Comparison of ENCODE assay signal across 11 cellular contexts in genomic region chr2:197873293-197873701, GRCh38.
DNase-seq lines count a peak whose midpoint lies in the region; ATAC-seq and TF ChIP-seq lines count a peak whose summit lies in the region.
"Had no signal": no experiment of that assay in that cellular context is flagged by ENCODE, and none has a peak within 500 bp of the region (broad histone marks: within the 10 kb centered on the region; RNA-seq: fewer than 3 reads in every experiment).

No MANE protein-coding gene starts in this region.

- no peaks in the 10 kb centered on the region for H3K27me3 Mint-ChIP-seq in GM23338 (ENCODE audit: insufficient read depth, low read depth, poor library complexity)
- no peaks in the 10 kb centered on the region for H3K27me3 Mint-ChIP-seq in activated T-cell treated with anti-CD3 and anti-CD28 coated beads, Interleukin-2, amount 50 U/mL, for 4 hours (ENCODE audit: low read depth)

- no peak overlapping the region for H3K4me3 ChIP-seq in GM23338
- H3K4me3 ChIP-seq in PC-3 (ENCODE audit: low read length): no peak overlapping the region
- H3K4me3 ChIP-seq in fibroblast of pulmonary artery (replicated peaks; ENCODE audit: low read depth, low read length): no peak overlapping the region
- no peak overlapping the region for H3K4me3 ChIP-seq in trophoblast cell (ENCODE audit: low read depth, low read length)
- H3K4me3 ChIP-seq in ascending aorta: no peak overlapping the region

- H3K9me3 Mint-ChIP-seq in GM23338: no peaks in the 10 kb centered on the region
- no peaks in the 10 kb centered on the region for H3K9me3 Mint-ChIP-seq in activated T-cell treated with anti-CD3 and anti-CD28 coated beads, Interleukin-2, amount 50 U/mL, for 4 hours

- H3K9me2 ChIP-seq in GM23338 (ENCODE audit: insufficient read depth): no peaks in the 10 kb centered on the region
- no peaks in the 10 kb centered on the region for H3K9me2 ChIP-seq in PC-3 (replicated peaks; ENCODE audit: low read length)

- H3K23ac ChIP-seq in trophoblast cell (ENCODE audit: low read length): no peak overlapping the region

- H3K18ac ChIP-seq in trophoblast cell (ENCODE audit: low read length): no peak overlapping the region

- H3K36me3 ChIP-seq in GM23338 (ENCODE audit: insufficient read depth) (no peaks in the 10 kb centered on the region), PC-3 (ENCODE audit: low read depth, low read length) (no peaks in the 10 kb centered on the region), trophoblast cell (ENCODE audit: control insufficient read depth in 1 of 2, insufficient read depth in 2 of 2, low read length in 2 of 2) (no peaks in the 10 kb centered on the region), ascending aorta (no peaks in the 10 kb centered on the region)
- H3K36me3 ChIP-seq: neutrophil had no signal

- H3K9me3 ChIP-seq in PC-3 (ENCODE audit: low read length) (no peaks in the 10 kb centered on the region), trophoblast cell (ENCODE audit: insufficient read depth, low read depth, low read length) (no peaks in the 10 kb centered on the region), ascending aorta (no peaks in the 10 kb centered on the region)
- H3K9me3 ChIP-seq: neutrophil had no signal

- no peak overlapping the region for H3K27ac Mint-ChIP-seq in GM23338

- H3K4me1 ChIP-seq in GM23338 (ENCODE audit: insufficient read depth): peaks cover 18% of the 10 kb centered on the region; the same call in 1 of the 2 replicates
- no peaks in the 10 kb centered on the region for H3K4me1 ChIP-seq in PC-3 (ENCODE audit: insufficient read depth, low read length)
- H3K4me1 ChIP-seq in trophoblast cell (ENCODE audit: control insufficient read depth in 1 of 2, insufficient read depth in 2 of 2, low read length in 2 of 2): peaks cover 4 to 6% of the 10 kb centered on the region in 2 experiments
- peaks cover 0 to 22% of the 10 kb centered on the region in 2 donors for H3K4me1 ChIP-seq in ascending aorta

- H3K14ac ChIP-seq in trophoblast cell (ENCODE audit: low read length): no peak overlapping the region

- H4K20me1 ChIP-seq in GM23338 (replicated peaks; ENCODE audit: insufficient read depth) (no peaks in the 10 kb centered on the region), PC-3 (ENCODE audit: low read length) (no peaks in the 10 kb centered on the region)

- H3K79me2 ChIP-seq in GM23338 (replicated peaks; ENCODE audit: insufficient read depth) (no peaks in the 10 kb centered on the region), PC-3 (ENCODE audit: low read length) (no peaks in the 10 kb centered on the region), trophoblast cell (ENCODE audit: control insufficient read depth, insufficient read depth, low read length, poor library complexity) (no peaks in the 10 kb centered on the region)

- H2AK5ac ChIP-seq in trophoblast cell (ENCODE audit: low read length): no peak overlapping the region

- H2AFZ ChIP-seq in GM23338 (peak overlapping the region; percentile 11; the same call in 1 of the 2 replicates), PC-3 (ENCODE audit: low read length) (no peak overlapping the region), trophoblast cell (ENCODE audit: insufficient read depth, low read length, poor library complexity) (no peak overlapping the region)

- H3K4me1 Mint-ChIP-seq in GM23338: peaks cover 21% of the 10 kb centered on the region
- H3K4me1 Mint-ChIP-seq in activated T-cell treated with anti-CD3 and anti-CD28 coated beads, Interleukin-2, amount 50 U/mL, for 4 hours (ENCODE audit: low read depth): peaks cover 56% of the 10 kb centered on the region

- H3K27me3 ChIP-seq in GM23338 (ENCODE audit: insufficient read depth): no peaks in the 10 kb centered on the region
- peaks cover 12% of the 10 kb centered on the region for H3K27me3 ChIP-seq in PC-3 (ENCODE audit: low read length)
- no peaks in the 10 kb centered on the region for H3K27me3 ChIP-seq in trophoblast cell (ENCODE audit: insufficient read depth, low read length)
- H3K27me3 ChIP-seq in ascending aorta: no peaks in the 10 kb centered on the region
- H3K27me3 ChIP-seq: neutrophil had no signal

- H4K8ac ChIP-seq in trophoblast cell (ENCODE audit: low read depth, low read length): no peak overlapping the region

- ATAC-seq in GM23338 (peak; percentile 95), PC-3 (peak; percentile 18; the same call in 1 of the 2 replicates), GM19035 (IDR thresholded peaks at IDR 0.05; ENCODE audit: unreplicated experiment) (no peak), GM19324 (IDR thresholded peaks at IDR 0.05; ENCODE audit: low FRiP score, unreplicated experiment) (no peak)
- ATAC-seq in activated T-cell treated with anti-CD3 and anti-CD28 coated beads, Interleukin-2, amount 50 U/mL, for 4 hours: no peak

- TF ChIP-seq CTCF in GM23338 (conservative IDR thresholded peaks at IDR 0.05; ENCODE audit: low read depth in 2 of 2) (0 out of 4 replicates have a peak, but pooled peaks of 1 of the 2 experiments have one; percentile 8), PC-3 (conservative IDR thresholded peaks at IDR 0.05; ENCODE audit: low read depth, low read length) (no peak), fibroblast of pulmonary artery (IDR thresholded peaks at IDR 0.05; ENCODE audit: low read length, missing control alignments) (peak; percentile 12), ascending aorta (IDR thresholded peaks at IDR 0.05) (no peak)

- H3K27ac ChIP-seq in GM23338 (ENCODE audit: low read depth) (no peak overlapping the region), PC-3 (ENCODE audit: low read length) (no peak overlapping the region), trophoblast cell (ENCODE audit: low read depth, low read length) (no peak overlapping the region), ascending aorta (no peak overlapping the region)
- H3K27ac ChIP-seq: neutrophil had no signal

- no peak overlapping the region for H2BK120ac ChIP-seq in trophoblast cell (ENCODE audit: insufficient read depth, low read length, poor library complexity)

- no TSS peak for BruUV-seq in PC-3 (replicated peaks; lab: Mats Ljungman, UMichigan)

- POLR2A ChIA-PET in PC-3 (lab: Charles Lee; ENCODE audit: unreplicated experiment): no interaction called here

- DNase-seq in GM23338 (ENCODE audit: low spot score): peak; percentile 59
- peak; percentile 26 for DNase-seq in PC-3
- peak; percentile 35 for DNase-seq in fibroblast of pulmonary artery (ENCODE audit: low read depth)
- peak; percentile 45 to 49 for DNase-seq in trophoblast cell
- DNase-seq in activated T-cell treated with anti-CD3 and anti-CD28 coated beads, Interleukin-2, amount 50 U/mL, for 4 hours: no peak
- DNase-seq in ascending aorta (ENCODE audit: low spot score in 2 of 2): no peak
- DNase-seq: activated naive CD4-positive, alpha-beta T cell; NCI-H226 had no signal

- no peak overlapping the region for H3K4me3 Mint-ChIP-seq in GM23338
- H3K4me3 Mint-ChIP-seq in activated T-cell treated with anti-CD3 and anti-CD28 coated beads, Interleukin-2, amount 50 U/mL, for 4 hours: no peak overlapping the region

- H2BK5ac ChIP-seq in trophoblast cell (ENCODE audit: low read depth, low read length, poor library complexity): no peak overlapping the region

- H3F3A ChIP-seq in GM23338 (replicated peaks; ENCODE audit: low read depth): no peaks in the 10 kb centered on the region
- no peaks in the 10 kb centered on the region for H3F3A ChIP-seq in PC-3 (ENCODE audit: low read length, unreplicated experiment)

- intact Hi-C loops in PC-3 (cut with micrococcal nuclease) (no loop called here), ascending aorta (cut with DNase I) (no loop called here)

- no peak overlapping the region for H2BK12ac ChIP-seq in trophoblast cell (ENCODE audit: low read length)

- no peaks in the 10 kb centered on the region for H3K79me1 ChIP-seq in trophoblast cell (ENCODE audit: low read length)

- no peaks in the 10 kb centered on the region for H3K36me3 Mint-ChIP-seq in GM23338 (ENCODE audit: low read depth)
- H3K36me3 Mint-ChIP-seq in activated T-cell treated with anti-CD3 and anti-CD28 coated beads, Interleukin-2, amount 50 U/mL, for 4 hours (ENCODE audit: insufficient read depth): no peaks in the 10 kb centered on the region

- H4K91ac ChIP-seq in trophoblast cell (ENCODE audit: low read depth, low read length): no peak overlapping the region

- no CpG with 5 or more reads among the region's 4 CpGs for WGBS in trophoblast cell (ENCODE audit: extremely low coverage, insufficient coverage, insufficient read length)

- H4K12ac ChIP-seq in trophoblast cell (ENCODE audit: low read depth, low read length): no peak overlapping the region

- H3K9ac ChIP-seq in PC-3 (ENCODE audit: low read length) (no peak overlapping the region), trophoblast cell (ENCODE audit: low read length) (no peak overlapping the region)

- H3K4me2 ChIP-seq in GM23338 (no peak overlapping the region), PC-3 (ENCODE audit: low read length) (no peak overlapping the region), trophoblast cell (ENCODE audit: low read length) (no peak overlapping the region)

- CTCF ChIA-PET in PC-3 (lab: Charles Lee): no interaction called here

- no peak overlapping the region for H3K4ac ChIP-seq in trophoblast cell (ENCODE audit: low read depth, low read length)

Comparison
In these comparisons a context has a peak if more than half of its experiments do, and no peak if none do; other contexts are left out.
1. ATAC-seq: peak in GM23338 (single experiment) and PC-3 (single experiment); none in activated T-cell treated with anti-CD3 and anti-CD28 coated beads, Interleukin-2, amount 50 U/mL, for 4 hours (0 of 2), GM19035 (single experiment) and GM19324 (single experiment).
2. DNase-seq: peak in GM23338 (single experiment), PC-3 (single experiment), fibroblast of pulmonary artery (single experiment) and trophoblast cell (2 of 2); none in activated T-cell treated with anti-CD3 and anti-CD28 coated beads, Interleukin-2, amount 50 U/mL, for 4 hours (single experiment) and ascending aorta (0 of 2).